8 cellular contexts compared by ENCODE assay signal in genomic region chr4:151408380-151408629, GRCh38. TPM values are rescaled to one million over a fixed set of nuclear protein-coding genes. Genes with fewer than 3 reads are reported as not detected.
DNase-seq lines count a peak whose midpoint lies in the region; TF ChIP-seq lines count a peak whose summit lies in the region.

No MANE protein-coding gene starts in this region.

- peak overlapping the region in 3 of 4 donors; percentile 1 to 54 (median 43) for H3K4me3 ChIP-seq in adrenal gland
- peak overlapping the region; percentile 30 for H3K4me3 ChIP-seq in lower leg skin (ENCODE audit: low read depth, poor library complexity, severe bottlenecking)
- peak overlapping the region; percentile 53 to 54 for H3K4me3 ChIP-seq in uterus

- intact Hi-C loops in CD14-positive monocyte (cut with micrococcal nuclease) (no loop called here), adrenal gland (cut with DNase I) (no loop called here), lower leg skin (cut with DNase I; ENCODE audit: low total_unique reads) (no loop called here), uterus (cut with DNase I; ENCODE audit: low total_unique reads) (no loop called here)

- TF ChIP-seq CTCF in CD14-positive monocyte (IDR thresholded peaks at IDR 0.05) (no peak), HFFc6 (IDR thresholded peaks at IDR 0.05) (no peak), adrenal gland (IDR thresholded peaks at IDR 0.05) (no peak), lower leg skin (IDR thresholded peaks at IDR 0.05) (no peak), uterus (IDR thresholded peaks at IDR 0.05) (no peak)

- H3K9me3 ChIP-seq in adrenal gland (replicated peaks in 1 of 3) (no peaks in the 10 kb centered on the region), uterus (no peaks in the 10 kb centered on the region)

- peaks cover 30 to 50% (median 44%) of the 10 kb centered on the region in 3 donors for H3K27me3 Mint-ChIP-seq in CD14-positive monocyte (ENCODE audit: low read depth in 3 of 3)
- H3K27me3 Mint-ChIP-seq in HFFc6 (ENCODE audit: insufficient read depth): peaks cover 17% of the 10 kb centered on the region

- H3K36me3 Mint-ChIP-seq in CD14-positive monocyte (peaks cover 5 to 6% of the 10 kb centered on the region in 2 donors), HFFc6 (ENCODE audit: low read depth) (no peaks in the 10 kb centered on the region)

- H3K4me1 Mint-ChIP-seq in CD14-positive monocyte: peaks cover 40% of the 10 kb centered on the region
- H3K4me1 Mint-ChIP-seq in HFFc6 (ENCODE audit: low read depth): peaks cover 14% of the 10 kb centered on the region

- peak overlapping the region in 3 of 5 donors; percentile 76 to 82 (median 80) for H3K27ac ChIP-seq in adrenal gland
- peak overlapping the region; percentile 65 to 83 for H3K27ac ChIP-seq in uterus

- TF ChIP-seq POLR2A in adrenal gland (IDR thresholded peaks at IDR 0.05): no peak
- TF ChIP-seq POLR2A in lower leg skin (IDR thresholded peaks at IDR 0.05): no peak
- no peak for TF ChIP-seq POLR2A in uterus (IDR thresholded peaks at IDR 0.05)

- H3K27ac Mint-ChIP-seq in CD14-positive monocyte (peak overlapping the region in 2 of 7 donors; percentile 43 to 70), HFFc6 (no peak overlapping the region)

- peaks cover 0 to 16% (median 7%) of the 10 kb centered on the region in 7 donors for H3K9me3 Mint-ChIP-seq in CD14-positive monocyte
- H3K9me3 Mint-ChIP-seq in HFFc6: no peaks in the 10 kb centered on the region

- H3K36me3 ChIP-seq in adrenal gland (replicated peaks in 1 of 2): no peaks in the 10 kb centered on the region
- H3K36me3 ChIP-seq in uterus: no peaks in the 10 kb centered on the region

- WGBS in adrenal gland, 4 donors: 0 to 8% (median 3%) methylated on average over 6 to 8 of the region's 8 CpGs
- WGBS in lower leg skin, 2 donors: 3 to 11% methylated on average over 8 of the region's 8 CpGs

- DNase-seq in CD14-positive monocyte (ENCODE audit: low spot score): no peak
- DNase-seq in HFFc6: no peak
- DNase-seq in adrenal gland: no peak
- no peak for DNase-seq in lower leg skin (ENCODE audit: low spot score in 2 of 2)
- DNase-seq in uterus: peak in 1 of 2 donors; percentile 15
- no peak for DNase-seq in KG1 (lab: John Stamatoyannopoulos, UW)
- no peak for DNase-seq in T-helper 9 cell
- no peak for DNase-seq in EL

- H3K4me1 ChIP-seq in adrenal gland (replicated peaks in 1 of 2): peaks cover 7 to 9% of the 10 kb centered on the region in 2 donors
- H3K4me1 ChIP-seq in uterus: no peaks in the 10 kb centered on the region

- H3K4me3 Mint-ChIP-seq in CD14-positive monocyte (peak overlapping the region; percentile 83 to 91), HFFc6 (peak overlapping the region; percentile 89)

- H3K27me3 ChIP-seq in adrenal gland (no peaks in the 10 kb centered on the region), uterus (no peaks in the 10 kb centered on the region)

RNA-seq across cellular contexts. Expression of gene FHIP1A, which starts 0.7 kb away (rescaled TPM):
- polyA plus RNA-seq in CD14-positive monocyte: not detected
- total RNA-seq in HFFc6 (2021; fragmentation: NEBNext Ultra II Directional; extraction: Animal tissue kit (Norgen Biotek cat#: 25700)): 1 to 10 TPM in 1 of 6 experiments, under 1 TPM in 5; 0.58 to 1.3 (median 0.82) TPM
- total RNA-seq in adrenal gland: 1 to 10 TPM; 1.9 to 8.0 (median 4.7) TPM
- 1 to 10 TPM in 1 of 3 donors, under 1 TPM in 2; 0.27 to 1.0 (median 0.88) TPM for polyA plus RNA-seq in adrenal gland
- 100 to 1,000 TPM in 3 of 4 donors, 10 to 100 TPM in 1; 83.0 to 142 (median 118) TPM for total RNA-seq in lower leg skin
- total RNA-seq in uterus: 10 to 100 TPM in 2 of 4 donors, 1 to 10 TPM in 2; 2.6 to 25.6 (median 10.5) TPM
